ENCODE assay signal across 8 cellular contexts in the genomic region with DNA sequence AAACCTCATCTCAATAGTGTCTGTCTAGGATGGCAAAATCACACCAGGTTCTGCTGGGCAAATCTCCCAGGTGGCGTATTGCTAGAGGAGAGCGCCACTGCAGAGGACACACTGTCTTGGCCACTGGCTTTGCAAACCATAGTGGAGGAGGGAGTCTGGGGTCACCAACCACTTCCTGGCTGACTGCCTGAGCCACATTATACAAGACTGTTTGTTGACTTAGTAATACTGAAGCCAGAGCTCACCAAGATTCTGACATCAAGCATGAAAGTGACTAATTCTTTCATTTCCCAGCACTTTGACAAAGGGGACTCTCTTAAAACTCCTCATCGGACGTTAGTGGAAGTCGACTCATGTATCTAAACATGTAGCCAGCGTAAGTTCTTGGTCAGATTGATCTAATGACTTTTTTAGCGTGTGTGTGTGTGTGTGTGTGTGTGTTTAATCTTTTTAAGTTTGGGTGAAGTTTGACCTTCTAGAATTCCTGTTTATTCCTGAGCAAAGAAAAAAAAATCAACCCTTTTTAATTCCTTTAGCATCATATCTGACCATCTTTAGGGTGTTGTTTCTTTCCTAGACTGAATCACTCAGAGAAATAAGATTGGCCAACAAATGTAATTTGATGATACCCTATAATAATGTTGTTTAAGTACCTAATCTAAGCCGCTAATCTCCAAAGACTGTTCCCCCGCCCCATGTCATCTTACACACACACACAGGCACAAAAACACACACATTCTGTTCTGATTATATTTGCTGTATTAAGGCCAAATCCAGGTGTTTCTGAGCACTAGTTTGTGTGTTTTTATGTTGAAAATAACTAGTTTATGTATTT. TPM values are rescaled to one million over a fixed set of nuclear protein-coding genes. Genes with fewer than 3 reads are reported as not detected.
A peak's percentile ranks its signal among the peaks of the same experiment; 100 is the strongest.
DNase-seq lines count a peak whose midpoint lies in the region; ATAC-seq and TF ChIP-seq lines count a peak whose summit lies in the region.

No MANE protein-coding gene starts in this region.

- peaks cover 4 to 9% of the 10 kb centered on the region in 2 donors for H3K4me1 ChIP-seq in gastrocnemius medialis

- intact Hi-C loops in gastrocnemius medialis (cut with DNase I; ENCODE audit: low total_unique reads) = no loop called here

- peak overlapping the region; percentile 75 for H3K4me3 Mint-ChIP-seq in activated T-helper 17 cell treated with anti-CD3 and anti-CD28 coated beads, Interleukin-2, amount 50 U/mL, for 72 hours

- no peak for TF ChIP-seq CTCF in gastrocnemius medialis (IDR thresholded peaks at IDR 0.05 in 4 of 5, conservative IDR thresholded peaks at IDR 0.05 in 1 of 5)

- no peaks in the 10 kb centered on the region for H3K9me3 Mint-ChIP-seq in activated T-helper 17 cell treated with anti-CD3 and anti-CD28 coated beads, Interleukin-2, amount 50 U/mL, for 72 hours

- in situ Hi-C loops in gastrocnemius medialis (cut with MboI; ENCODE audit: low sequenced_read_pairs in 4 of 4) = no loop called here

- H3K27ac Mint-ChIP-seq in activated T-helper 17 cell treated with anti-CD3 and anti-CD28 coated beads, Interleukin-2, amount 50 U/mL, for 72 hours = peak overlapping the region; percentile 95

- H3K4me1 Mint-ChIP-seq in activated T-helper 17 cell treated with anti-CD3 and anti-CD28 coated beads, Interleukin-2, amount 50 U/mL, for 72 hours = peaks cover 44% of the 10 kb centered on the region

- no peak for TF ChIP-seq POLR2A in gastrocnemius medialis (IDR thresholded peaks at IDR 0.05)

- no peaks in the 10 kb centered on the region for H3K9me3 ChIP-seq in gastrocnemius medialis

- peak overlapping the region; percentile 29 to 56 (median 45) for H3K27ac ChIP-seq in gastrocnemius medialis

- DNase-seq in SHP77 treated with DMSO at 0.1 percent for 48 hours (lab: John Stamatoyannopoulos, UW) = peak; percentile 93
- no peak for DNase-seq in SHP77 (lab: John Stamatoyannopoulos, UW)
- peak; percentile 77 for DNase-seq in NCI-H82 (lab: John Stamatoyannopoulos, UW)
- DNase-seq in globus pallidus (ENCODE audit: low spot score) = peak; percentile 66
- peak in 1 of 2 donors; percentile 23 for DNase-seq in gastrocnemius medialis
- no peak for DNase-seq in NOMO-1 (lab: John Stamatoyannopoulos, UW; ENCODE audit: unreplicated experiment in 2 of 2)

- H3K4me3 ChIP-seq in gastrocnemius medialis = no peak overlapping the region

- ATAC-seq in HG02938 (IDR thresholded peaks at IDR 0.05; ENCODE audit: unreplicated experiment) = peak; percentile 93
- peak; percentile 94 for ATAC-seq in activated T-helper 17 cell treated with anti-CD3 and anti-CD28 coated beads, Interleukin-2, amount 50 U/mL, for 72 hours (replicated peaks)
- peak; percentile 61 to 68 for ATAC-seq in gastrocnemius medialis

- H3K36me3 Mint-ChIP-seq in activated T-helper 17 cell treated with anti-CD3 and anti-CD28 coated beads, Interleukin-2, amount 50 U/mL, for 72 hours (ENCODE audit: low read depth) = peaks cover 20% of the 10 kb centered on the region

- no peaks in the 10 kb centered on the region for H3K36me3 ChIP-seq in gastrocnemius medialis

- no peaks in the 10 kb centered on the region for H3K27me3 Mint-ChIP-seq in activated T-helper 17 cell treated with anti-CD3 and anti-CD28 coated beads, Interleukin-2, amount 50 U/mL, for 72 hours

- H3K27me3 ChIP-seq in gastrocnemius medialis = no peaks in the 10 kb centered on the region

RNA-seq across cellular contexts. Expression of a gene that starts 13.8 kb away (rescaled TPM):
- total RNA-seq in activated T-helper 17 cell treated with anti-CD3 and anti-CD28 coated beads, Interleukin-2, amount 50 U/mL, for 72 hours = 10 to 100 TPM; 43.0 to 45.4 TPM
- total RNA-seq in gastrocnemius medialis = 1 to 10 TPM; 2.3 to 8.6 (median 4.3) TPM

RNA-seq across cellular contexts. Expression of a gene that starts 24.5 kb away (rescaled TPM):
- 100 to 1,000 TPM in 1 of 2 donors, 10 to 100 TPM in 1; 83.0 to 112 TPM for total RNA-seq in activated T-helper 17 cell treated with anti-CD3 and anti-CD28 coated beads, Interleukin-2, amount 50 U/mL, for 72 hours
- 10 to 100 TPM; 52.0 to 89.6 (median 69.9) TPM for total RNA-seq in gastrocnemius medialis

Comparison
In these comparisons a context has a peak if more than half of its experiments do, and no peak if none do; other contexts are left out.
1. DNase-seq: peak in SHP77 treated with DMSO at 0.1 percent for 48 hours (single experiment), NCI-H82 (single experiment) and globus pallidus (single experiment); none in SHP77 (0 of 2) and NOMO-1 (0 of 2).
2. RNA of a gene that starts 13.8 kb away (total RNA-seq): 43.0 to 45.4 TPM in activated T-helper 17 cell treated with anti-CD3 and anti-CD28 coated beads, Interleukin-2, amount 50 U/mL, for 72 hours; 2.3 to 8.6 TPM in gastrocnemius medialis; every median in the first group is over 4 times any median in the second.
3. Peak in every context shown above with its lines, with median percentiles within 50 percentile points of each other: ATAC-seq.